In genomic region chr20:38152175-38153010, GRCh38 we compare ENCODE assay signal across 9 cellular contexts. TPM values are rescaled to one million over a fixed set of nuclear protein-coding genes. Genes with fewer than 3 reads are reported as not detected.
A peak's percentile ranks its signal among the peaks of the same experiment; 100 is the strongest.
DNase-seq lines count a peak whose midpoint lies in the region; ATAC-seq and TF ChIP-seq lines count a peak whose summit lies in the region.
"Had no signal": no experiment of that assay in that cellular context is flagged by ENCODE, and none has a peak within 500 bp of the region (broad histone marks: within the 10 kb centered on the region; RNA-seq: fewer than 3 reads in every experiment).

No MANE protein-coding gene starts in this region.

- ATAC-seq in HG03439 (IDR thresholded peaks at IDR 0.05; ENCODE audit: unreplicated experiment), result no peak

- peak overlapping the region; percentile 11 for H3K27ac Mint-ChIP-seq in activated naive CD8-positive, alpha-beta T cell treated with anti-CD3 and anti-CD28 coated beads for 36 hours

- TF ChIP-seq POLR2A in GM19193 (IDR thresholded peaks at IDR 0.05; ENCODE audit: extremely low read depth, insufficient read depth, insufficient read length) (peak; percentile 46), NB4 (IDR thresholded peaks at IDR 0.05; ENCODE audit: extremely low read depth, insufficient read length) (no peak)

- peaks cover 13% of the 10 kb centered on the region for H3K4me1 Mint-ChIP-seq in activated naive CD8-positive, alpha-beta T cell treated with anti-CD3 and anti-CD28 coated beads for 36 hours

- in situ Hi-C loops in ACHN (cut with HindIII; ENCODE audit: low pct_ligation_motif_present, low pct_unique_long_range_greater_than_20kb, low sequenced_read_pairs), result no loop called here

- H3K36me3 Mint-ChIP-seq in activated naive CD8-positive, alpha-beta T cell treated with anti-CD3 and anti-CD28 coated beads for 36 hours, result no peaks in the 10 kb centered on the region

- DNase-seq in ACHN (peak; percentile 91), NB4 (ENCODE audit: low read depth) (peak; percentile 19), iPS-NIHi11 (ENCODE audit: low spot score) (peak; percentile 57), AG08395 (ENCODE audit: low spot score) (no peak)
- DNase-seq in activated naive CD8-positive, alpha-beta T cell treated with anti-CD3 and anti-CD28 coated beads for 36 hours, result peak; percentile 27
- peak; percentile 28 to 33 for DNase-seq in stimulated activated CD8-positive, alpha-beta memory T cell treated with anti-CD3 and anti-CD28 coated beads, Interleukin-15, amount 100 ng/mL, for 48 hours (ENCODE audit: low read depth in 2 of 2)

- no peak overlapping the region for H3K4me3 ChIP-seq in NB4 (ENCODE audit: low read depth, low read length)
- H3K4me3 ChIP-seq: cardiac muscle cell had no signal

- TF ChIP-seq CTCF in NB4 (IDR thresholded peaks at IDR 0.05; ENCODE audit: low read depth, low read length), result no peak

- peaks cover 20% of the 10 kb centered on the region for H3K27me3 Mint-ChIP-seq in activated naive CD8-positive, alpha-beta T cell treated with anti-CD3 and anti-CD28 coated beads for 36 hours

- peak overlapping the region; percentile 38 for H3K4me3 Mint-ChIP-seq in activated naive CD8-positive, alpha-beta T cell treated with anti-CD3 and anti-CD28 coated beads for 36 hours

- no peaks in the 10 kb centered on the region for H3K9me3 Mint-ChIP-seq in activated naive CD8-positive, alpha-beta T cell treated with anti-CD3 and anti-CD28 coated beads for 36 hours

RNA-seq across cellular contexts. Expression of gene TGM2, which starts 12.7 kb away (rescaled TPM):
- total RNA-seq in activated naive CD8-positive, alpha-beta T cell treated with anti-CD3 and anti-CD28 coated beads for 36 hours, result not detected
